In genomic region chr5:59893436-59894227, GRCh38 we compare ENCODE assay signal across 8 cellular contexts. TPM values are rescaled to one million over a fixed set of nuclear protein-coding genes. Genes with fewer than 3 reads are reported as not detected.
DNase-seq lines count a peak whose midpoint lies in the region; TF ChIP-seq lines count a peak whose summit lies in the region.

Gene PDE4D, minus strand, starts transcription at chr5:59893726.

- H3K27ac ChIP-seq in right atrium auricular region (no peak within 1 kb of the TSS), prostate gland (no peak within 1 kb of the TSS)

- no peaks in the 10 kb centered on the region for H3K36me3 ChIP-seq in right atrium auricular region
- no peaks in the 10 kb centered on the region for H3K36me3 ChIP-seq in prostate gland

- no peak for TF ChIP-seq CTCF in right atrium auricular region (IDR thresholded peaks at IDR 0.05)
- no peak for TF ChIP-seq CTCF in prostate gland (IDR thresholded peaks at IDR 0.05)

- peaks cover 0 to 10% of the 10 kb centered on the region in 2 donors for H3K4me1 ChIP-seq in right atrium auricular region
- no peaks in the 10 kb centered on the region for H3K4me1 ChIP-seq in prostate gland (replicated peaks)

- TF ChIP-seq POLR2A in prostate gland (IDR thresholded peaks at IDR 0.05) = no peak

- H3K27me3 ChIP-seq in right atrium auricular region = peaks cover 0 to 3% of the 10 kb centered on the region in 2 donors
- no peaks in the 10 kb centered on the region for H3K27me3 ChIP-seq in prostate gland (replicated peaks; ENCODE audit: insufficient read depth)

- intact Hi-C loops in prostate gland (cut with DNase I) = no loop called here

- DNase-seq in DMS153 (lab: John Stamatoyannopoulos, UW) (peak; percentile 1), DMS153 treated with DMSO at 0.1 percent for 48 hours (lab: John Stamatoyannopoulos, UW; ENCODE audit: unreplicated experiment) (no peak), Kasumi-1 (lab: John Stamatoyannopoulos, UW) (peak; percentile 67 to 70), amygdala (lab: John Stamatoyannopoulos, UW) (peak in 35 of 56 donors; percentile 4 to 67 (median 34)), right atrium auricular region (ENCODE audit: low spot score) (no peak), prostate gland (ENCODE audit: low spot score) (peak; percentile 54), SKM-1 treated with dmso at 0.1 percent for 144 hours (lab: John Stamatoyannopoulos, UW; ENCODE audit: unreplicated experiment) (no peak), NCI-H2171 treated with DMSO at 0.1 percent for 48 hours (lab: John Stamatoyannopoulos, UW) (no peak)

- H3K4me3 ChIP-seq in right atrium auricular region = peak within 1 kb of the TSS in 1 of 2 donors; percentile 31
- peak within 1 kb of the TSS; percentile 21 for H3K4me3 ChIP-seq in prostate gland

- H3K9me3 ChIP-seq in right atrium auricular region = no peaks in the 10 kb centered on the region
- H3K9me3 ChIP-seq in prostate gland = no peaks in the 10 kb centered on the region

- WGBS in prostate gland = under 1% methylated on average over 40 of the region's 62 CpGs

RNA-seq across cellular contexts. Expression of gene PDE4D, which starts in this region (rescaled TPM):
- total RNA-seq in right atrium auricular region (10 to 100 TPM; 43.3 to 44.0 TPM), prostate gland (10 to 100 TPM; 64.2 to 75.6 TPM)

Comparison
In these comparisons a context has a peak if more than half of its experiments do, and no peak if none do; other contexts are left out.
1. DNase-seq: peak in DMS153 (single experiment), Kasumi-1 (2 of 2), amygdala (35 of 56) and prostate gland (single experiment); none in DMS153 treated with DMSO at 0.1 percent for 48 hours (single experiment), right atrium auricular region (single experiment), SKM-1 treated with dmso at 0.1 percent for 144 hours (single experiment) and NCI-H2171 treated with DMSO at 0.1 percent for 48 hours (single experiment).